In the genomic region with DNA sequence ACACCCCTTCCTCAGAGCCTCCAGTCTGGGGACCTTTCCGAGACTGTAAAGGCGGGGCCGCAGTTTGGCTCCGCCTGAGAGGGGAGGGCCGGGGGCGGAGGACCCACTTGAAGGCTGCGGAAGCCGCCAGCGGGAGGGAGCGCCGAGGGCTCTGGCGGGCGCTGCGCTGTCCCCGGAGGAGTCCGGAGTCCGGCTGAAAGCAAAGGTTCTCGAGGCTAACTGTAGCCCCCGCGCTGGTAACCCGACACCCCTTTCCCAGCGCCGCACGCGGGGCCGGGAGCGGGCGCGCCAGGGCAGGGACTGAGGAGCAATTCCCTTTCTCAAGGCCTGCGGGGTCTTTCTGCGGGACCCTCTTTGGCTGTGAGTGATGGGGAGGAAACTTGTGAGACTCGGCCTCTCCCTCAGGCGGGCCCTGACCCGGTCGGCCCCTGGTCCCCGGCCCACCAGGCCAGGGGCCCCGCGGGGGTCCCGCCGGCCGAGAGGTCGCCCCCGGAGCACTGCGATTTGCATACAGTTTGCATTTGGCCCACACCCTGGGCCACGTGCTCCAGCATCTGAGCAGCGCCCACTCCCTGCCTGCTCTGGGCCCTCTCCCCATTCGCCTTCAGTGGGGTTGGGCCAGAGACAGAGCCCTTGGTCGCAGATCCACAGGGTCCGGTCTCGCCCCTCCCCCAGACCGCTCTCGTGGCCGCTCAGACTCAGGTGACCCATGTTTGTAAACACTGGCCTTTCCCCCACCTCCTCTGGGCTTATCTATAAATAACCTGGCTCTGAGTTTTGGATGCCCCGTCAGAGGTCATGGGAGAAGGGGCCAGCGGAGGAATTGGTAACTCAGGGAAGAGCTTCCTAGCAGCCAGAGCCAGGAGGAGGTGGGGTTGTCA, we compare ENCODE assay signal across 8 cellular contexts. TPM values are rescaled to one million over a fixed set of nuclear protein-coding genes. Genes with fewer than 3 reads are reported as not detected.
DNase-seq lines count a peak whose midpoint lies in the region; ATAC-seq and TF ChIP-seq lines count a peak whose summit lies in the region.

No MANE protein-coding gene starts in this region.

- intact Hi-C loops in left colon (cut with DNase I, micrococcal nuclease) = no loop called here

- TF ChIP-seq CTCF in coronary artery (IDR thresholded peaks at IDR 0.05) = no peak

- ATAC-seq in GM18498 (IDR thresholded peaks at IDR 0.05; ENCODE audit: unreplicated experiment) (peak; percentile 59), left colon (peak; percentile 89), HG03025 (IDR thresholded peaks at IDR 0.05; ENCODE audit: low FRiP score, unreplicated experiment) (no peak), HG02870 (IDR thresholded peaks at IDR 0.05; ENCODE audit: unreplicated experiment) (no peak)

- DNase-seq in NCI-H146 treated with DMSO at 0.1 percent for 48 hours (lab: John Stamatoyannopoulos, UW; ENCODE audit: unreplicated experiment) (peak; percentile 48), coronary artery (ENCODE audit: low spot score) (no peak), left colon (peak; percentile 66 to 74)
- peak; percentile 60 for DNase-seq in activated CD4-positive, alpha-beta T cell treated with anti-CD3 and anti-CD28 coated beads for 48 hours
- DNase-seq in stimulated activated CD4-positive, alpha-beta T cell treated with anti-CD3 and anti-CD28 coated beads, Interleukin-1b, Interleukin-23, amount 100 ng/mL, for 24 hours (ENCODE audit: low read depth in 4 of 4, low spot score in 1 of 4) = peak; percentile 30 to 47 (median 40)

- peak overlapping the region; percentile 75 for H3K4me3 ChIP-seq in coronary artery

- H3K27ac ChIP-seq in coronary artery = no peak overlapping the region

RNA-seq across cellular contexts. Expression of a gene that starts 0.5 kb away (rescaled TPM):
- not detected for total RNA-seq in left colon

RNA-seq across cellular contexts. Expression of a gene that starts 2.6 kb away (rescaled TPM):
- total RNA-seq in left colon = not detected

RNA-seq across cellular contexts. Expression of a gene that starts 28.9 kb away (rescaled TPM):
- under 1 TPM; 0.70 to 0.81 TPM for total RNA-seq in left colon

Comparison
In these comparisons a context has a peak if more than half of its experiments do, and no peak if none do; other contexts are left out.
1. ATAC-seq: peak in GM18498 (single experiment) and left colon (single experiment); none in HG03025 (single experiment) and HG02870 (single experiment).